24 cellular contexts compared by ENCODE assay signal in genomic region chr16:56505174-56505573, GRCh38. TPM values are rescaled to one million over a fixed set of nuclear protein-coding genes. Genes with fewer than 3 reads are reported as not detected.
DNase-seq lines count a peak whose midpoint lies in the region; TF ChIP-seq lines count a peak whose summit lies in the region.
"Had no signal": no experiment of that assay in that cellular context is flagged by ENCODE, and none has a peak within 500 bp of the region (broad histone marks: within the 10 kb centered on the region; RNA-seq: fewer than 3 reads in every experiment).

No MANE protein-coding gene starts in this region.

- H3K4me1 ChIP-seq in adrenal gland (replicated peaks in 1 of 2) (peaks cover 21 to 42% of the 10 kb centered on the region in 2 donors), tibial artery (peaks cover 0 to 4% (median 0%) of the 10 kb centered on the region in 4 donors)
- H3K4me1 ChIP-seq: BLaER1 had no signal

- intact Hi-C loops in adrenal gland (cut with DNase I) (no loop called here), dorsolateral prefrontal cortex (cut with DNase I) (no loop called here), tibial artery (cut with DNase I; ENCODE audit: low total_unique reads) (no loop called here)

- no peaks in the 10 kb centered on the region for H3K9me3 Mint-ChIP-seq in neural crest cell
- H3K9me3 Mint-ChIP-seq: CD4-positive, CD25-positive, alpha-beta regulatory T cell had no signal

- WGBS in adrenal gland, 4 donors: 46 to 63% (median 52%) methylated on average over 3 of the region's 3 CpGs

- no peak for TF ChIP-seq POLR2A in adrenal gland (IDR thresholded peaks at IDR 0.05)

- H3K4me3 ChIP-seq in adrenal gland (no peak overlapping the region), dorsolateral prefrontal cortex (no peak overlapping the region), tibial artery (no peak overlapping the region)
- H3K4me3 ChIP-seq: BLaER1, GM23248 had no signal

- H3K36me3 ChIP-seq in adrenal gland (replicated peaks in 1 of 2) (peaks cover 0 to 67% of the 10 kb centered on the region in 2 donors), tibial artery (peaks cover 61 to 85% (median 66%) of the 10 kb centered on the region in 3 donors)

- H3K27me3 Mint-ChIP-seq in neural crest cell (ENCODE audit: low read depth): no peaks in the 10 kb centered on the region
- H3K27me3 Mint-ChIP-seq: CD4-positive, CD25-positive, alpha-beta regulatory T cell had no signal

- H3K27ac ChIP-seq in adrenal gland (peak overlapping the region; percentile 19 to 49 (median 42)), dorsolateral prefrontal cortex (peak overlapping the region in 40 of 59 donors; percentile 1 to 99 (median 68)), tibial artery (no peak overlapping the region)
- H3K27ac ChIP-seq: BLaER1, GM23248, RWPE1 had no signal

- peak; percentile 40 for DNase-seq in Ammon's horn (ENCODE audit: low spot score)
- peak in 5 of 7 donors; percentile 48 to 78 (median 54) for DNase-seq in adrenal gland
- no peak for DNase-seq in dorsolateral prefrontal cortex
- no peak for DNase-seq in neural crest cell (ENCODE audit: low read depth, low spot score)
- no peak for DNase-seq in mesenteric fat pad (ENCODE audit: low spot score)
- no peak for DNase-seq in HuH-7.5 (ENCODE audit: low spot score)
- DNase-seq in germinal center (ENCODE audit: low spot score): no peak
- DNase-seq in tibial artery: no peak
- DNase-seq: CD4-positive, CD25-positive, alpha-beta regulatory T cell; DMS153; DND-41; GM23248; H7; KG1; MM.1S; NCI-H2029; NCI-H2227 treated with DMSO at 0.1 percent for 48 hours; NCI-H510A; NCI-H69; SHP77 treated with DMSO at 0.1 percent for 48 hours had no signal

- no peak overlapping the region for H3K4me3 Mint-ChIP-seq in neural crest cell
- H3K4me3 Mint-ChIP-seq: CD4-positive, CD25-positive, alpha-beta regulatory T cell had no signal

- peak overlapping the region; percentile 81 for H3K27ac Mint-ChIP-seq in neural crest cell (ENCODE audit: unreplicated experiment)
- H3K27ac Mint-ChIP-seq: CD4-positive, CD25-positive, alpha-beta regulatory T cell had no signal

- H3K27me3 ChIP-seq in adrenal gland: no peaks in the 10 kb centered on the region
- no peaks in the 10 kb centered on the region for H3K27me3 ChIP-seq in dorsolateral prefrontal cortex
- H3K27me3 ChIP-seq in tibial artery: no peaks in the 10 kb centered on the region
- H3K27me3 ChIP-seq: BLaER1 had no signal

- H3K4me1 Mint-ChIP-seq in neural crest cell: no peaks in the 10 kb centered on the region

- TF ChIP-seq CTCF in adrenal gland (IDR thresholded peaks at IDR 0.05) (no peak), dorsolateral prefrontal cortex (IDR thresholded peaks at IDR 0.05 in 54 of 56, conservative IDR thresholded peaks at IDR 0.05 in 2 of 56; ENCODE audit: low read depth in 1 of 56, partially characterized antibody in 56 of 56) (no peak), neural crest cell (conservative IDR thresholded peaks at IDR 0.05) (no peak), tibial artery (IDR thresholded peaks at IDR 0.05) (no peak)

- no peaks in the 10 kb centered on the region for H3K9me3 ChIP-seq in adrenal gland (replicated peaks in 1 of 3)
- no peaks in the 10 kb centered on the region for H3K9me3 ChIP-seq in tibial artery
- H3K9me3 ChIP-seq: BLaER1 had no signal

- peaks cover 11% of the 10 kb centered on the region for H3K36me3 Mint-ChIP-seq in neural crest cell (ENCODE audit: low read depth)

RNA-seq across cellular contexts. Expression of gene BBS2, which starts 14.7 kb away (rescaled TPM):
- total RNA-seq in adrenal gland (100 to 1,000 TPM; 115 to 284 (median 161) TPM), dorsolateral prefrontal cortex (100 to 1,000 TPM; 104 to 260 (median 168) TPM), neural crest cell (44.9 and 48.6 TPM in 2 replicates), mesenteric fat pad (24.9 TPM)
- 100 to 1,000 TPM; 156 to 357 (median 324) TPM for polyA plus RNA-seq in adrenal gland

RNA-seq across cellular contexts. Expression of gene OGFOD1, which starts 53.8 kb away (rescaled TPM):
- total RNA-seq in adrenal gland: 100 to 1,000 TPM in 3 of 8 donors, 10 to 100 TPM in 5; 28.1 to 183 (median 53.5) TPM
- 100 to 1,000 TPM in 1 of 3 donors, 10 to 100 TPM in 1, 1 to 10 TPM in 1; 9.2 to 132 (median 11.5) TPM for polyA plus RNA-seq in adrenal gland
- total RNA-seq in dorsolateral prefrontal cortex: 10 to 100 TPM; 22.7 to 51.6 (median 35.8) TPM
- 52.9 and 55.4 TPM in 2 replicates for total RNA-seq in neural crest cell
- 44.9 TPM for total RNA-seq in mesenteric fat pad

RNA-seq across cellular contexts. Expression of gene NUDT21, which starts 54.0 kb away (rescaled TPM):
- total RNA-seq in adrenal gland (100 to 1,000 TPM in 4 of 8 donors, 10 to 100 TPM in 4; 20.1 to 113 (median 90.5) TPM), dorsolateral prefrontal cortex (100 to 1,000 TPM in 109 of 120 experiments, 10 to 100 TPM in 11; 78.4 to 168 (median 131) TPM), neural crest cell (232 and 239 TPM in 2 replicates), mesenteric fat pad (71.1 TPM)
- 10 to 100 TPM; 20.9 to 81.3 (median 32.4) TPM for polyA plus RNA-seq in adrenal gland

RNA-seq across cellular contexts. Expression of gene MT4, which starts 59.7 kb away (rescaled TPM):
- not detected for total RNA-seq in adrenal gland
- polyA plus RNA-seq in adrenal gland: not detected
- total RNA-seq in dorsolateral prefrontal cortex: not detected
- total RNA-seq in neural crest cell: not detected in 2 replicates
- total RNA-seq in mesenteric fat pad: not detected
- total RNA-seq: A172; CD4-positive, CD25-positive, alpha-beta regulatory T cell; GM23248; H7; OCI-LY7 had no signal
- polyA plus RNA-seq: CD4-positive, CD25-positive, alpha-beta regulatory T cell; GM23248 had no signal

Comparison
In these comparisons a context has a peak if more than half of its experiments do, and no peak if none do; other contexts are left out.
1. DNase-seq: peak in Ammon's horn (single experiment) and adrenal gland (5 of 7); none in dorsolateral prefrontal cortex (0 of 10), neural crest cell (single experiment), mesenteric fat pad (single experiment), HuH-7.5 (single experiment), germinal center (single experiment) and tibial artery (0 of 2).
2. H3K27ac ChIP-seq: peak in adrenal gland (5 of 5) and dorsolateral prefrontal cortex (40 of 59); none in tibial artery (0 of 2).